3 cellular contexts compared by ENCODE assay signal in the genomic region with DNA sequence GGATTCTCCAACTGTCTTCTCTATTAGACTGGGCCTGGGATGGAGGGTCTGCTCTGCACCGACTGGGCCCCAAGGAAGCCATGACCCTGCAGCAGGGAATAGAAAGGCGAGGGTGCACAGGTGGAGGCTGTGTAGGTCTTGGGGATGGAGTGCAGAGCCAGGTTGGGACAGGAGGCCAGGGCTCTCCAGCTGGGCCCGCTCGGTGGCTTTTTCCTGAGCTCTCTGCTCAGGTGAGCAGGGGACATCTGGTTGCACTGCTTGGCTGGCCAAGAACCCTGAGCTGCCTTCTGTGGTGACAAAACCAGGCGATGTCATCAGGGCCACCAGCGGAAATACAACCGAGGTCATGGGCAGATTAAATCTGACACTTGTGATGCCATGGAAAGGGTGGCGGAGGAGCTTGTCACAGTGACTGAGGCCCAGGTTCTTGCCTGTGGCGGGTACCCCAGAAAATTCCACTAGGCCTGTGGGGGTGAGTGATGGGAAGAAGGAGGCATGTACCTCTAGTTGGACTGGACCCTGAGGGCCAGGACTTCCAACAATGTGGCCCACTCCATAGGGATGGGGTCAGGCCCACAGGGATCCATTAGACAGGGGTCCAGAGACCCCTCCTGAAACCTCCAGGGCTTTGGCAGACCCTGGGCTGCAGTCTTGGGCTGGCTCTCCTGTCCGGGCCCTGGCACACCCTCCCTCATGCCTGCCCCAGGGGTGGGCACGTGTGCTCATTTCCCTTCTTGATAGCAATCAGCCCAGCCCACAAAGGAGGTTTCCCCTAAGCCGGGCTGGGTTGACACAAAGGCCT.
TF ChIP-seq lines count a peak whose summit lies in the region.

No MANE protein-coding gene starts in this region.

TF ChIP-seq in SK-N-SH, 30 proteins besides CTCF, POLR2A, EP300 and RAD21:
- TF ChIP-seq TCF12 (IDR thresholded peaks at IDR 0.05) = no peak
- TF ChIP-seq RFX5 (IDR thresholded peaks at IDR 0.05; ENCODE audit: low read length) = no peak
- TF ChIP-seq JUND (IDR thresholded peaks at IDR 0.05) = no peak
- no peak for TF ChIP-seq SIN3A (IDR thresholded peaks at IDR 0.05; ENCODE audit: borderline replicate concordance, low read depth, low read length)
- no peak for TF ChIP-seq EZH2phosphoT487 (IDR thresholded peaks at IDR 0.05; ENCODE audit: borderline replicate concordance, low read depth)
- TF ChIP-seq, protein P1, sequence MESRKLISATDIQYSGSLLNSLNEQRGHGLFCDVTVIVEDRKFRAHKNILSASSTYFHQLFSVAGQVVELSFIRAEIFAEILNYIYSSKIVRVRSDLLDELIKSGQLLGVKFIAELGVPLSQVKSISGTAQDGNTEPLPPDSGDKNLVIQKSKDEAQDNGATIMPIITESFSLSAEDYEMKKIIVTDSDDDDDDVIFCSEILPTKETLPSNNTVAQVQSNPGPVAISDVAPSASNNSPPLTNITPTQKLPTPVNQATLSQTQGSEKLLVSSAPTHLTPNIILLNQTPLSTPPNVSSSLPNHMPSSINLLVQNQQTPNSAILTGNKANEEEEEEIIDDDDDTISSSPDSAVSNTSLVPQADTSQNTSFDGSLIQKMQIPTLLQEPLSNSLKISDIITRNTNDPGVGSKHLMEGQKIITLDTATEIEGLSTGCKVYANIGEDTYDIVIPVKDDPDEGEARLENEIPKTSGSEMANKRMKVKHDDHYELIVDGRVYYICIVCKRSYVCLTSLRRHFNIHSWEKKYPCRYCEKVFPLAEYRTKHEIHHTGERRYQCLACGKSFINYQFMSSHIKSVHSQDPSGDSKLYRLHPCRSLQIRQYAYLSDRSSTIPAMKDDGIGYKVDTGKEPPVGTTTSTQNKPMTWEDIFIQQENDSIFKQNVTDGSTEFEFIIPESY (IDR thresholded peaks at IDR 0.05; ENCODE audit: borderline replicate concordance, low read depth) = no peak
- TF ChIP-seq, protein P2, sequence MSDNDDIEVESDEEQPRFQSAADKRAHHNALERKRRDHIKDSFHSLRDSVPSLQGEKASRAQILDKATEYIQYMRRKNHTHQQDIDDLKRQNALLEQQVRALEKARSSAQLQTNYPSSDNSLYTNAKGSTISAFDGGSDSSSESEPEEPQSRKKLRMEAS (IDR thresholded peaks at IDR 0.05; ENCODE audit: low read depth) = no peak
- no peak for TF ChIP-seq FOSL2 (IDR thresholded peaks at IDR 0.05; ENCODE audit: borderline replicate concordance, low read depth)
- TF ChIP-seq POLR2AphosphoS5 (IDR thresholded peaks at IDR 0.05; ENCODE audit: low read depth, low read length) = no peak
- TF ChIP-seq SMC3 (IDR thresholded peaks at IDR 0.05; ENCODE audit: low read depth, low read length) = no peak
- TF ChIP-seq NRF1 (IDR thresholded peaks at IDR 0.05; ENCODE audit: low read depth, low read length) = no peak
- TF ChIP-seq FOXJ3 (CRISPR knock-in tag; IDR thresholded peaks at IDR 0.05) = no peak
- TF ChIP-seq, protein P3, sequence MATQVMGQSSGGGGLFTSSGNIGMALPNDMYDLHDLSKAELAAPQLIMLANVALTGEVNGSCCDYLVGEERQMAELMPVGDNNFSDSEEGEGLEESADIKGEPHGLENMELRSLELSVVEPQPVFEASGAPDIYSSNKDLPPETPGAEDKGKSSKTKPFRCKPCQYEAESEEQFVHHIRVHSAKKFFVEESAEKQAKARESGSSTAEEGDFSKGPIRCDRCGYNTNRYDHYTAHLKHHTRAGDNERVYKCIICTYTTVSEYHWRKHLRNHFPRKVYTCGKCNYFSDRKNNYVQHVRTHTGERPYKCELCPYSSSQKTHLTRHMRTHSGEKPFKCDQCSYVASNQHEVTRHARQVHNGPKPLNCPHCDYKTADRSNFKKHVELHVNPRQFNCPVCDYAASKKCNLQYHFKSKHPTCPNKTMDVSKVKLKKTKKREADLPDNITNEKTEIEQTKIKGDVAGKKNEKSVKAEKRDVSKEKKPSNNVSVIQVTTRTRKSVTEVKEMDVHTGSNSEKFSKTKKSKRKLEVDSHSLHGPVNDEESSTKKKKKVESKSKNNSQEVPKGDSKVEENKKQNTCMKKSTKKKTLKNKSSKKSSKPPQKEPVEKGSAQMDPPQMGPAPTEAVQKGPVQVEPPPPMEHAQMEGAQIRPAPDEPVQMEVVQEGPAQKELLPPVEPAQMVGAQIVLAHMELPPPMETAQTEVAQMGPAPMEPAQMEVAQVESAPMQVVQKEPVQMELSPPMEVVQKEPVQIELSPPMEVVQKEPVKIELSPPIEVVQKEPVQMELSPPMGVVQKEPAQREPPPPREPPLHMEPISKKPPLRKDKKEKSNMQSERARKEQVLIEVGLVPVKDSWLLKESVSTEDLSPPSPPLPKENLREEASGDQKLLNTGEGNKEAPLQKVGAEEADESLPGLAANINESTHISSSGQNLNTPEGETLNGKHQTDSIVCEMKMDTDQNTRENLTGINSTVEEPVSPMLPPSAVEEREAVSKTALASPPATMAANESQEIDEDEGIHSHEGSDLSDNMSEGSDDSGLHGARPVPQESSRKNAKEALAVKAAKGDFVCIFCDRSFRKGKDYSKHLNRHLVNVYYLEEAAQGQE (IDR thresholded peaks at IDR 0.05; ENCODE audit: low read depth, low read length) = no peak

TF ChIP-seq in SK-N-SH treated with all-trans-retinoic acid at 6 μM for 48 hours, 23 proteins besides CTCF, POLR2A, EP300 and RAD21:
- no peak for TF ChIP-seq ESRRG (CRISPR knock-in tag; IDR thresholded peaks at IDR 0.05)
- no peak for TF ChIP-seq ZFP3 (CRISPR knock-in tag; IDR thresholded peaks at IDR 0.05)
- TF ChIP-seq ZNF70 (CRISPR knock-in tag; IDR thresholded peaks at IDR 0.05) = no peak
- TF ChIP-seq ISL1 (CRISPR knock-in tag; IDR thresholded peaks at IDR 0.05) = no peak
- TF ChIP-seq, protein P4, sequence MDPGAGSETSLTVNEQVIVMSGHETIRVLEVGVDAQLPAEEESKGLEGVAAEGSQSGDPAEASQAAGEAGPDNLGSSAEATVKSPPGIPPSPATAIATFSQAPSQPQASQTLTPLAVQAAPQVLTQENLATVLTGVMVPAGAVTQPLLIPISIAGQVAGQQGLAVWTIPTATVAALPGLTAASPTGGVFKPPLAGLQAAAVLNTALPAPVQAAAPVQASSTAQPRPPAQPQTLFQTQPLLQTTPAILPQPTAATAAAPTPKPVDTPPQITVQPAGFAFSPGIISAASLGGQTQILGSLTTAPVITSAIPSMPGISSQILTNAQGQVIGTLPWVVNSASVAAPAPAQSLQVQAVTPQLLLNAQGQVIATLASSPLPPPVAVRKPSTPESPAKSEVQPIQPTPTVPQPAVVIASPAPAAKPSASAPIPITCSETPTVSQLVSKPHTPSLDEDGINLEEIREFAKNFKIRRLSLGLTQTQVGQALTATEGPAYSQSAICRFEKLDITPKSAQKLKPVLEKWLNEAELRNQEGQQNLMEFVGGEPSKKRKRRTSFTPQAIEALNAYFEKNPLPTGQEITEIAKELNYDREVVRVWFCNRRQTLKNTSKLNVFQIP (CRISPR knock-in tag; IDR thresholded peaks at IDR 0.05; ENCODE audit: borderline replicate concordance, low read depth) = no peak
- TF ChIP-seq ZNF565 (CRISPR knock-in tag; conservative IDR thresholded peaks at IDR 0.05; ENCODE audit: low read depth) = no peak
- no peak for TF ChIP-seq SNAI2 (CRISPR knock-in tag; IDR thresholded peaks at IDR 0.05)
- no peak for TF ChIP-seq GLIS3 (CRISPR knock-in tag; IDR thresholded peaks at IDR 0.05)

TF ChIP-seq in endothelial cell of umbilical vein, 7 proteins besides CTCF, POLR2A, EP300 and RAD21:
- no peak for TF ChIP-seq JUN (IDR thresholded peaks at IDR 0.05; ENCODE audit: borderline replicate concordance, insufficient read depth, insufficient read length, low read depth)
- peak; percentile 25 for TF ChIP-seq GATA2 (IDR thresholded peaks at IDR 0.05; ENCODE audit: insufficient read depth, insufficient read length, low read depth, low read length)
TF ChIP-seq in endothelial cell of umbilical vein: peak in this region for 1.
